ENCODE assay signal across 8 cellular contexts in genomic region chr18:3451166-3451988, GRCh38. TPM values are rescaled to one million over a fixed set of nuclear protein-coding genes. Genes with fewer than 3 reads are reported as not detected.
DNase-seq lines count a peak whose midpoint lies in the region; ATAC-seq, FAIRE-seq and TF ChIP-seq lines count a peak whose summit lies in the region.

No MANE protein-coding gene starts in this region.

- peak overlapping the region; percentile 100 for H3K9ac ChIP-seq in keratinocyte (ENCODE audit: control insufficient read depth, extremely low read depth, insufficient read depth, low read length)

- peaks cover 15% of the 10 kb centered on the region for H4K20me1 ChIP-seq in keratinocyte (ENCODE audit: control insufficient read depth, extremely low read depth, insufficient read depth, low read length)

- H2AFZ ChIP-seq in keratinocyte (ENCODE audit: control insufficient read depth, low read length): no peak overlapping the region

- ATAC-seq in HG02852 (IDR thresholded peaks at IDR 0.05; ENCODE audit: unreplicated experiment): no peak

- H3K36me3 ChIP-seq in keratinocyte (ENCODE audit: control insufficient read depth in 2 of 2, extremely low read depth in 1 of 2, insufficient read depth in 2 of 2, low read length in 2 of 2): peaks cover 5 to 15% of the 10 kb centered on the region in 2 experiments

- peaks cover 34% of the 10 kb centered on the region for H3K4me1 ChIP-seq in keratinocyte (ENCODE audit: control insufficient read depth, extremely low read depth, insufficient read depth, low read length)

- no peaks in the 10 kb centered on the region for H3K9me1 ChIP-seq in keratinocyte (ENCODE audit: control insufficient read depth, extremely low read depth, insufficient read depth, low read length)

- dilution Hi-C loops in keratinocyte (cut with MboI; ENCODE audit: extremely low pct_ligation_motif_present, low sequenced_read_pairs): loop anchor here (5.0 kb wide), 1 partner anchor 59 kb away; no protein-coding TSS in a partner anchor

- H3K27me3 ChIP-seq in keratinocyte (ENCODE audit: control insufficient read depth, extremely low read depth, insufficient read depth, low read length): no peaks in the 10 kb centered on the region

- DNase-seq in NCI-H2171 (lab: John Stamatoyannopoulos, UW) (peak; percentile 27), keratinocyte (ENCODE audit: low read depth, low spot score) (no peak), middle frontal gyrus (ENCODE audit: extremely low spot score, low spot score) (no peak)
- DNase-seq in activated CD4-positive, CD25-positive, alpha-beta regulatory T cell treated with anti-CD3 and anti-CD28 coated beads, Interleukin-2, amount 50 U/mL, for 72 hours: peak; percentile 78
- DNase-seq in central memory CD4-positive, alpha-beta T cell: peak; percentile 78
- DNase-seq in stimulated activated CD4-positive, alpha-beta T cell treated with anti-CD3 and anti-CD28 coated beads, Interleukin-12 subunit alpha, Interleukin-12 subunit beta, amount 100 ng/mL, for 4 hours: peak; percentile 85

- no peak for FAIRE-seq in keratinocyte (lab: Jason Lieb, UNC)

- no peak for TF ChIP-seq CTCF in keratinocyte (optimal IDR thresholded peaks at IDR 0.05 in 1 of 3, IDR thresholded peaks at IDR 0.05 in 1 of 3, conservative IDR thresholded peaks at IDR 0.05 in 1 of 3; ENCODE audit: extremely low read depth in 1 of 3, insufficient read depth in 2 of 3, low read length in 3 of 3)

- H3K9me3 ChIP-seq in keratinocyte (ENCODE audit: control insufficient read depth, low read depth, low read length): no peaks in the 10 kb centered on the region

- peak overlapping the region; percentile 99 for H3K27ac ChIP-seq in keratinocyte (ENCODE audit: control insufficient read depth, insufficient read depth, low read length)

- peak overlapping the region; percentile 83 for H3K4me2 ChIP-seq in keratinocyte (ENCODE audit: control insufficient read depth, extremely low read depth, insufficient read depth, low read depth, low read length)

- H3K79me2 ChIP-seq in keratinocyte (ENCODE audit: control insufficient read depth, insufficient read depth, low read length): peaks cover 64% of the 10 kb centered on the region

- H3K4me3 ChIP-seq in GM08714 (ENCODE audit: low read length): peak overlapping the region; percentile 63
- H3K4me3 ChIP-seq in keratinocyte (ENCODE audit: control insufficient read depth in 2 of 3, extremely low read depth in 1 of 3, insufficient read depth in 2 of 3, low read depth in 1 of 3, low read length in 3 of 3): peak overlapping the region; percentile 94 to 100 (median 95)

RNA-seq across cellular contexts. Expression of gene TGIF1, which starts 1.4 kb away (rescaled TPM):
- polyA plus RNA-seq in keratinocyte: 111 to 187 TPM (median 115 TPM) in 3 replicates
- polyA plus RNA-seq in keratinocyte (2011; ENCODE audit: low read depth): 163 TPM
- 115 and 141 TPM in 2 replicates for polyA plus RNA-seq in keratinocyte (2011; cell fraction: cytosol; rRNA removed)
- 323 and 359 TPM in 2 replicates for polyA plus RNA-seq in keratinocyte (2011; cell fraction: nucleus; rRNA removed)
- polyA plus RNA-seq in keratinocyte (2012; ENCODE audit: low replicate concordance): 66.2 and 105 TPM in 2 replicates
- polyA minus RNA-seq in keratinocyte: 134 to 144 TPM (median 142 TPM) in 3 replicates
- 54.9 TPM for polyA minus RNA-seq in keratinocyte (2011; cell fraction: cytosol; rRNA and poly(A)+ RNA removed)
- polyA minus RNA-seq in keratinocyte (2011; cell fraction: nucleus; rRNA and poly(A)+ RNA removed): 79.0 and 130 TPM in 2 replicates

Comparison
In these comparisons a context has a peak if more than half of its experiments do, and no peak if none do; other contexts are left out.
1. DNase-seq: peak in NCI-H2171 (single experiment), activated CD4-positive, CD25-positive, alpha-beta regulatory T cell treated with anti-CD3 and anti-CD28 coated beads, Interleukin-2, amount 50 U/mL, for 72 hours (single experiment), central memory CD4-positive, alpha-beta T cell (single experiment) and stimulated activated CD4-positive, alpha-beta T cell treated with anti-CD3 and anti-CD28 coated beads, Interleukin-12 subunit alpha, Interleukin-12 subunit beta, amount 100 ng/mL, for 4 hours (single experiment); none in keratinocyte (single experiment) and middle frontal gyrus (single experiment).